9 cellular contexts compared by ENCODE assay signal in genomic region chr6:43644940-43645612, GRCh38. TPM values are rescaled to one million over a fixed set of nuclear protein-coding genes. Genes with fewer than 3 reads are reported as not detected.
DNase-seq lines count a peak whose midpoint lies in the region; ATAC-seq lines count a peak whose summit lies in the region.
"Had no signal": no experiment of that assay in that cellular context is flagged by ENCODE, and none has a peak within 500 bp of the region (broad histone marks: within the 10 kb centered on the region; RNA-seq: fewer than 3 reads in every experiment).

Gene RSPH9, plus strand, starts transcription at chr6:43645036. Its CDS starts 63 bp downstream, at chr6:43645099.

- no peaks in the 10 kb centered on the region for H3K27me3 ChIP-seq in effector memory CD4-positive, alpha-beta T cell (replicated peaks; ENCODE audit: control insufficient read depth, insufficient read depth, low read length, poor library complexity, severe bottlenecking)

- peaks cover 27% of the 10 kb centered on the region for H3K4me1 Mint-ChIP-seq in activated CD4-positive, alpha-beta T cell treated with anti-CD3 and anti-CD28 coated beads, Interleukin-2, amount 10 ng/mL, durations not matched to agents 7 days and 5 days

- ATAC-seq in HG03196 (IDR thresholded peaks at IDR 0.05; ENCODE audit: unreplicated experiment) (peak; percentile 52), HG03457 (IDR thresholded peaks at IDR 0.05; ENCODE audit: unreplicated experiment) (no peak)

- POLR2A ChIA-PET in activated CD4-positive, alpha-beta T cell treated with anti-CD3 and anti-CD28 coated beads, Interleukin-2, amount 10 ng/mL, durations not matched to agents 7 days and 5 days (lab: Charles Lee), result interaction anchor here (1.0 kb wide), 1 partner anchor 15 kb away, joined by 5 read pairs; the partner anchor contains the start of gene GTPBP2

- peaks cover 22% of the 10 kb centered on the region for H3K36me3 Mint-ChIP-seq in activated CD4-positive, alpha-beta T cell treated with anti-CD3 and anti-CD28 coated beads, Interleukin-2, amount 10 ng/mL, durations not matched to agents 7 days and 5 days (ENCODE audit: low read depth)

- no peaks in the 10 kb centered on the region for H3K9me3 ChIP-seq in effector memory CD4-positive, alpha-beta T cell (ENCODE audit: control insufficient read depth, low read length)
- H3K9me3 ChIP-seq in mesodermal cell (ENCODE audit: control insufficient read depth, low read length), result no peaks in the 10 kb centered on the region

- H3K27me3 Mint-ChIP-seq in activated CD4-positive, alpha-beta T cell treated with anti-CD3 and anti-CD28 coated beads, Interleukin-2, amount 10 ng/mL, durations not matched to agents 7 days and 5 days, result no peaks in the 10 kb centered on the region

- 1 to 4% methylated on average over 23 to 44 of the region's 52 CpGs for WGBS in mesodermal cell (ENCODE audit: insufficient coverage in 2 of 2), 2 experiments

- H3K27ac ChIP-seq in effector memory CD4-positive, alpha-beta T cell (ENCODE audit: insufficient read depth, low read length, poor library complexity, severe bottlenecking), result peak within 1 kb of the TSS; percentile 37
- peak within 1 kb of the TSS; percentile 62 for H3K27ac ChIP-seq in mesodermal cell (ENCODE audit: low read depth, low read length, severe bottlenecking)
- H3K27ac ChIP-seq: HL-60 had no signal

- peak within 1 kb of the TSS; percentile 70 for H3K4me3 Mint-ChIP-seq in activated CD4-positive, alpha-beta T cell treated with anti-CD3 and anti-CD28 coated beads, Interleukin-2, amount 10 ng/mL, durations not matched to agents 7 days and 5 days

- CTCF ChIA-PET in activated CD4-positive, alpha-beta T cell treated with anti-CD3 and anti-CD28 coated beads, Interleukin-2, amount 10 ng/mL, durations not matched to agents 7 days and 5 days (lab: Charles Lee), result interaction anchor here (0.7 to 2.7 kb wide), 7 partner anchors 9 to 487 kb away, joined by 3 to 11 read pairs (median 4); partner anchors contain the start of genes MAD2L1BP and VEGFA

- no peaks in the 10 kb centered on the region for H3K9me3 Mint-ChIP-seq in activated CD4-positive, alpha-beta T cell treated with anti-CD3 and anti-CD28 coated beads, Interleukin-2, amount 10 ng/mL, durations not matched to agents 7 days and 5 days

- H3K27ac Mint-ChIP-seq in activated CD4-positive, alpha-beta T cell treated with anti-CD3 and anti-CD28 coated beads, Interleukin-2, amount 10 ng/mL, durations not matched to agents 7 days and 5 days, result no peak within 1 kb of the TSS

- H3K4me3 ChIP-seq in effector memory CD4-positive, alpha-beta T cell (ENCODE audit: insufficient read depth, low read depth, low read length, poor library complexity, severe bottlenecking), result peak within 1 kb of the TSS; percentile 39
- H3K4me3 ChIP-seq in mesodermal cell (ENCODE audit: extremely low read depth, insufficient read depth, low read length, poor library complexity, severe bottlenecking), result peak within 1 kb of the TSS; percentile 46

- H3K4me1 ChIP-seq in effector memory CD4-positive, alpha-beta T cell (ENCODE audit: control insufficient read depth, insufficient read depth, low read length, poor library complexity, severe bottlenecking), result peaks cover 3% of the 10 kb centered on the region
- H3K4me1 ChIP-seq in mesodermal cell (ENCODE audit: control insufficient read depth, insufficient read depth, low read length, poor library complexity, severe bottlenecking), result peaks cover 14% of the 10 kb centered on the region

- DNase-seq in EL (peak; percentile 65), inferior parietal cortex (ENCODE audit: extremely low spot score) (no peak)
- DNase-seq in activated CD4-positive, alpha-beta T cell treated with anti-CD3 and anti-CD28 coated beads, Interleukin-2, amount 10 ng/mL, durations not matched to agents 7 days and 5 days, result peak; percentile 70
- peak; percentile 47 to 68 (median 59) for DNase-seq in effector memory CD4-positive, alpha-beta T cell
- DNase-seq in stimulated activated CD8-positive, alpha-beta memory T cell treated with anti-CD3 and anti-CD28 coated beads, Interleukin-7, amount 100 ng/mL, for 24 hours (ENCODE audit: low read depth), result peak; percentile 35

- peaks cover 18% of the 10 kb centered on the region for H3K36me3 ChIP-seq in effector memory CD4-positive, alpha-beta T cell (ENCODE audit: control insufficient read depth, insufficient read depth, low read length)
- H3K36me3 ChIP-seq in mesodermal cell (ENCODE audit: control insufficient read depth, insufficient read depth, low read length), result peaks cover 32% of the 10 kb centered on the region

RNA-seq across cellular contexts. Expression of gene RSPH9, which starts in this region (rescaled TPM):
- not detected for total RNA-seq in activated CD4-positive, alpha-beta T cell treated with anti-CD3 and anti-CD28 coated beads, Interleukin-2, amount 10 ng/mL, durations not matched to agents 7 days and 5 days
- polyA plus RNA-seq in mesodermal cell (2013, experiment 1 of 2), result 0.96 TPM
- polyA plus RNA-seq in mesodermal cell (2013, experiment 2 of 2), result 1.0 TPM

Comparison
In these comparisons a context has a peak if more than half of its experiments do, and no peak if none do; other contexts are left out.
1. Peak in DNase-seq in activated CD4-positive, alpha-beta T cell treated with anti-CD3 and anti-CD28 coated beads, Interleukin-2, amount 10 ng/mL, durations not matched to agents 7 days and 5 days; RNA of the gene not detected or under 1 TPM.